ENCODE assay signal across 34 cellular contexts in genomic region chr9:30944233-30944585, GRCh38.
"Had no signal": no experiment of that assay in that cellular context is flagged by ENCODE, and none has a peak within 500 bp of the region (broad histone marks: within the 10 kb centered on the region; RNA-seq: fewer than 3 reads in every experiment).

No MANE protein-coding gene starts in this region.

- H3K36me3 ChIP-seq: ascending aorta, cardiac muscle cell, WERI-Rb-1 had no signal

- ATAC-seq: activated CD8-positive, alpha-beta memory T cell treated with anti-CD3 and anti-CD28 coated beads, Interleukin-2, amount 10 ng/mL, durations not matched to agents 7 days and 5 days had no signal

- H3K4me2 ChIP-seq: PC-9 had no signal

- H3K27me3 ChIP-seq: ascending aorta, cardiac muscle cell had no signal

- H3K27ac ChIP-seq: ascending aorta, cardiac muscle cell, PC-9, RWPE1, WERI-Rb-1 had no signal

- FAIRE-seq: RCC 7860 had no signal

- DNase-seq: activated CD4-positive, alpha-beta memory T cell treated with anti-CD3 and anti-CD28 coated beads, Interleukin-2, amount 10 ng/mL, durations not matched to agents 7 days and 5 days; activated CD4-positive, alpha-beta T cell treated with anti-CD3 and anti-CD28 coated beads for 1 hour; activated CD4-positive, alpha-beta T cell treated with anti-CD3 and anti-CD28 coated beads for 48 hours; activated CD4-positive, CD25-positive, alpha-beta regulatory T cell; activated CD8-positive, alpha-beta memory T cell treated with anti-CD3 and anti-CD28 coated beads for 24 hours; activated CD8-positive, alpha-beta memory T cell treated with anti-CD3 and anti-CD28 coated beads, Interleukin-2, amount 10 ng/mL, durations not matched to agents 7 days and 5 days; activated CD8-positive, alpha-beta memory T cell treated with anti-CD3 and anti-CD28 coated beads, Interleukin-2, amount 50 U/mL, for 48 hours; activated effector memory CD4-positive, alpha-beta T cell treated with Interleukin-2 at 50 U/mL for 16 hours; activated naive CD4-positive, alpha-beta T cell treated with anti-CD3 and anti-CD28 coated beads, Interleukin-2, amount 10 ng/mL, durations not matched to agents 7 days and 5 days; activated T-cell treated with anti-CD3 and anti-CD28 coated beads, Interleukin-2, amount 50 U/mL, for 48 hours; amygdala; KBM-7; NCI-H1048; NCI-H1105 treated with DMSO at 0.1 percent for 48 hours; NCI-H1436; NCI-H1694; NCI-H1930; NCI-H2081 treated with DMSO at 0.1 percent for 48 hours; NCI-H226; NCI-H446 treated with DMSO at 0.1 percent for 48 hours; NCI-H524; NCI-H69; NCI-H82; PC-9; Right ventricle myocardium superior; SW 1271; T-helper 1 cell; T-helper 2 cell; T-helper 9 cell; WERI-Rb-1 had no signal

- H3K9me3 ChIP-seq: ascending aorta had no signal

- H2AFZ ChIP-seq: PC-9 had no signal

- H3K4me3 ChIP-seq: ascending aorta, cardiac muscle cell, PC-9 had no signal

- H3K4me1 ChIP-seq: ascending aorta had no signal
